Comparison of ENCODE assay signal across 21 cellular contexts in genomic region chr5:67149057-67149634, GRCh38. TPM values are rescaled to one million over a fixed set of nuclear protein-coding genes. Genes with fewer than 3 reads are reported as not detected.
DNase-seq lines count a peak whose midpoint lies in the region; ATAC-seq, FAIRE-seq and TF ChIP-seq lines count a peak whose summit lies in the region.
"Had no signal": no experiment of that assay in that cellular context is flagged by ENCODE, and none has a peak within 500 bp of the region (broad histone marks: within the 10 kb centered on the region; RNA-seq: fewer than 3 reads in every experiment).

No MANE protein-coding gene starts in this region.

- 91% methylated on average over 11 of the region's 11 CpGs for WGBS in SK-N-SH (ENCODE audit: low lambda C conversion rate)

- DNase-seq in HFFc6, result no peak
- DNase-seq in left ventricle myocardium superior, result no peak
- no peak for DNase-seq in activated effector memory CD4-positive, alpha-beta T cell treated with anti-CD3 and anti-CD28 coated beads, Interleukin-2, amount 50 U/mL, for 16 hours
- DNase-seq in D721Med (ENCODE audit: insufficient read length, low spot score), result no peak
- no peak for DNase-seq in SK-N-SH
- DNase-seq: activated CD4-positive, alpha-beta T cell treated with anti-CD3 and anti-CD28 coated beads, Interleukin-2, amount 10 ng/mL, durations not matched to agents 7 days and 5 days; activated CD8-positive, alpha-beta memory T cell treated with anti-CD3 and anti-CD28 coated beads, Interleukin-2, amount 10 ng/mL, durations not matched to agents 7 days and 5 days; DND-41; gastrocnemius medialis; H9; NCI-H2081; NCI-H345; NCI-H748 treated with DMSO at 0.1 percent for 48 hours; nephron progenitor cell; pancreas; WERI-Rb-1 had no signal

- peaks cover 45% of the 10 kb centered on the region for H3K4me1 ChIP-seq in endocrine pancreas (ENCODE audit: control insufficient read depth, insufficient read depth, low read length)
- peaks cover 0 to 11% (median 0%) of the 10 kb centered on the region in 5 donors for H3K4me1 ChIP-seq in subcutaneous abdominal adipose tissue (ENCODE audit: control insufficient read depth in 5 of 5, insufficient read depth in 5 of 5, low read length in 5 of 5)
- H3K4me1 ChIP-seq in SK-N-SH (ENCODE audit: control insufficient read depth in 1 of 2, insufficient read depth in 2 of 2, low read depth in 1 of 2, low read length in 1 of 2), result no peaks in the 10 kb centered on the region
- H3K4me1 ChIP-seq: pancreas had no signal

- H3K27me3 Mint-ChIP-seq in HFFc6 (ENCODE audit: insufficient read depth), result no peaks in the 10 kb centered on the region; the same call in 1 of the 2 replicates
- H3K27me3 Mint-ChIP-seq: activated CD4-positive, alpha-beta T cell treated with anti-CD3 and anti-CD28 coated beads, Interleukin-2, amount 10 ng/mL, durations not matched to agents 7 days and 5 days; activated CD8-positive, alpha-beta memory T cell treated with anti-CD3 and anti-CD28 coated beads, Interleukin-2, amount 10 ng/mL, durations not matched to agents 7 days and 5 days; activated naive CD4-positive, alpha-beta T cell treated with anti-CD3 and anti-CD28 coated beads, Interleukin-2, amount 50 U/mL, for 24 hours; central memory CD8-positive, alpha-beta T cell had no signal

- FAIRE-seq in D721Med (lab: Jason Lieb, UNC), result no peak
- FAIRE-seq: GM12878, pancreas had no signal

- H2AFZ ChIP-seq in SK-N-SH (ENCODE audit: low read depth), result no peak overlapping the region

- POLR2A ChIA-PET in SK-N-SH (lab: Yijun Ruan, JAX), result no interaction called here

- H4K20me1 ChIP-seq in SK-N-SH (ENCODE audit: insufficient read depth), result no peaks in the 10 kb centered on the region

- TF ChIP-seq CTCF in HFFc6 (IDR thresholded peaks at IDR 0.05) (no peak), D721Med (IDR thresholded peaks at IDR 0.05; ENCODE audit: insufficient read depth, missing control alignments) (no peak), SK-N-SH (IDR thresholded peaks at IDR 0.05) (no peak)

- H3K27ac Mint-ChIP-seq in HFFc6, result no peak overlapping the region
- H3K27ac Mint-ChIP-seq: activated CD4-positive, alpha-beta T cell treated with anti-CD3 and anti-CD28 coated beads, Interleukin-2, amount 10 ng/mL, durations not matched to agents 7 days and 5 days; activated CD8-positive, alpha-beta memory T cell treated with anti-CD3 and anti-CD28 coated beads, Interleukin-2, amount 10 ng/mL, durations not matched to agents 7 days and 5 days; activated naive CD4-positive, alpha-beta T cell treated with anti-CD3 and anti-CD28 coated beads, Interleukin-2, amount 50 U/mL, for 24 hours; nephron progenitor cell had no signal

- no peak overlapping the region for H3K4me2 ChIP-seq in SK-N-SH

- H3K9me3 ChIP-seq in endocrine pancreas (ENCODE audit: control insufficient read depth, low read length), result no peaks in the 10 kb centered on the region
- H3K9me3 ChIP-seq in subcutaneous abdominal adipose tissue (ENCODE audit: control insufficient read depth in 5 of 5, low read length in 5 of 5), result no peaks in the 10 kb centered on the region
- no peaks in the 10 kb centered on the region for H3K9me3 ChIP-seq in SK-N-SH
- H3K9me3 ChIP-seq: gastrocnemius medialis, pancreas had no signal

- no peaks in the 10 kb centered on the region for H3K79me2 ChIP-seq in SK-N-SH (ENCODE audit: insufficient read depth)

- H3K4me1 Mint-ChIP-seq in HFFc6 (ENCODE audit: low read depth), result peaks cover 17% of the 10 kb centered on the region
- H3K4me1 Mint-ChIP-seq: activated naive CD4-positive, alpha-beta T cell treated with anti-CD3 and anti-CD28 coated beads, Interleukin-2, amount 50 U/mL, for 24 hours; central memory CD8-positive, alpha-beta T cell had no signal

- intact Hi-C loops in left ventricle myocardium superior (cut with micrococcal nuclease), result no loop called here

- no peaks in the 10 kb centered on the region for H3K36me3 Mint-ChIP-seq in HFFc6 (ENCODE audit: low read depth)

- no peaks in the 10 kb centered on the region for H3F3A ChIP-seq in SK-N-SH (replicated peaks; ENCODE audit: insufficient read depth)

- CTCF ChIA-PET in SK-N-SH (lab: Yijun Ruan, JAX), result interaction anchor here (0.6 to 3.9 kb wide), 41 partner anchors 10 to 843 kb away, joined by 3 to 52 read pairs (median 5); no protein-coding TSS in a partner anchor

- no peak overlapping the region for H3K27ac ChIP-seq in subcutaneous abdominal adipose tissue (ENCODE audit: low read depth, low read length)
- no peak overlapping the region for H3K27ac ChIP-seq in SK-N-SH (ENCODE audit: low read depth in 2 of 2, low read length in 1 of 2)
- H3K27ac ChIP-seq: pancreas, WERI-Rb-1 had no signal

- no peak for TF ChIP-seq RAD21 in SK-N-SH (IDR thresholded peaks at IDR 0.05; ENCODE audit: low read length)

- no peak for TF ChIP-seq EP300 in SK-N-SH (IDR thresholded peaks at IDR 0.05; ENCODE audit: borderline replicate concordance in 1 of 2, low read depth in 1 of 2, low read length in 1 of 2)

- no peaks in the 10 kb centered on the region for H3K9me2 ChIP-seq in SK-N-SH

- H3K9ac ChIP-seq in endocrine pancreas (ENCODE audit: control insufficient read depth, insufficient read depth, low read length) (no peak overlapping the region), subcutaneous abdominal adipose tissue (ENCODE audit: low read length in 5 of 5) (peak overlapping the region in 3 of 5 donors; percentile 8 to 31 (median 24)), SK-N-SH (no peak overlapping the region)

- peaks cover 5% of the 10 kb centered on the region for H3K36me3 ChIP-seq in endocrine pancreas (ENCODE audit: control insufficient read depth, insufficient read depth, low read length)
- peaks cover 49 to 69% (median 58%) of the 10 kb centered on the region in 5 donors for H3K36me3 ChIP-seq in subcutaneous abdominal adipose tissue (ENCODE audit: control insufficient read depth in 5 of 5, insufficient read depth in 5 of 5, low read length in 5 of 5)
- H3K36me3 ChIP-seq in SK-N-SH (replicated peaks in 1 of 2; ENCODE audit: control insufficient read depth in 1 of 2, insufficient read depth in 2 of 2, low read length in 1 of 2), result peaks cover 5 to 32% of the 10 kb centered on the region in 2 experiments
- H3K36me3 ChIP-seq: WERI-Rb-1 had no signal

- H3K4me3 Mint-ChIP-seq in HFFc6, result peak overlapping the region; percentile 83; the same call in 1 of the 2 replicates
- H3K4me3 Mint-ChIP-seq: activated CD4-positive, alpha-beta T cell treated with anti-CD3 and anti-CD28 coated beads, Interleukin-2, amount 10 ng/mL, durations not matched to agents 7 days and 5 days; activated CD8-positive, alpha-beta memory T cell treated with anti-CD3 and anti-CD28 coated beads, Interleukin-2, amount 10 ng/mL, durations not matched to agents 7 days and 5 days; activated naive CD4-positive, alpha-beta T cell treated with anti-CD3 and anti-CD28 coated beads, Interleukin-2, amount 50 U/mL, for 24 hours; central memory CD8-positive, alpha-beta T cell; H9; nephron progenitor cell had no signal

- no peaks in the 10 kb centered on the region for H3K9me3 Mint-ChIP-seq in HFFc6
- H3K9me3 Mint-ChIP-seq: activated CD4-positive, alpha-beta T cell treated with anti-CD3 and anti-CD28 coated beads, Interleukin-2, amount 10 ng/mL, durations not matched to agents 7 days and 5 days; activated naive CD4-positive, alpha-beta T cell treated with anti-CD3 and anti-CD28 coated beads, Interleukin-2, amount 50 U/mL, for 24 hours; central memory CD8-positive, alpha-beta T cell; H9; nephron progenitor cell had no signal

- H3K4me3 ChIP-seq in endocrine pancreas (ENCODE audit: control insufficient read depth, insufficient read depth, low read length) (peak overlapping the region; percentile 40), subcutaneous abdominal adipose tissue (ENCODE audit: low read depth in 1 of 5, low read length in 5 of 5) (peak overlapping the region; percentile 9 to 33 (median 18)), SK-N-SH (ENCODE audit: low read depth in 2 of 2, low read length in 1 of 2) (no peak overlapping the region)
- H3K4me3 ChIP-seq: GM12878, pancreas had no signal

- no peaks in the 10 kb centered on the region for H3K27me3 ChIP-seq in endocrine pancreas (ENCODE audit: control insufficient read depth, insufficient read depth, low read length)
- no peaks in the 10 kb centered on the region for H3K27me3 ChIP-seq in subcutaneous abdominal adipose tissue (ENCODE audit: control insufficient read depth in 5 of 5, insufficient read depth in 4 of 5, low read length in 5 of 5)
- no peaks in the 10 kb centered on the region for H3K27me3 ChIP-seq in SK-N-SH (ENCODE audit: insufficient read depth)
- H3K27me3 ChIP-seq: gastrocnemius medialis, pancreas had no signal

- peak; percentile 49 for ATAC-seq in left ventricle myocardium superior
- ATAC-seq: activated CD8-positive, alpha-beta memory T cell treated with anti-CD3 and anti-CD28 coated beads, Interleukin-2, amount 10 ng/mL, durations not matched to agents 7 days and 5 days; gastrocnemius medialis; GM12878 had no signal

TF ChIP-seq in SK-N-SH, 30 proteins besides CTCF, POLR2A, EP300 and RAD21:
- TF ChIP-seq ELF1 (IDR thresholded peaks at IDR 0.05), result no peak
- TF ChIP-seq SMC3 (IDR thresholded peaks at IDR 0.05; ENCODE audit: low read depth, low read length), result no peak
- TF ChIP-seq POLR2AphosphoS5 (IDR thresholded peaks at IDR 0.05; ENCODE audit: low read depth, low read length), result no peak
- no peak for TF ChIP-seq GABPA (IDR thresholded peaks at IDR 0.05; ENCODE audit: low read depth)
TF ChIP-seq in SK-N-SH: peak in this region for 0.

RNA-seq across cellular contexts. Expression of gene CD180, which starts 47.5 kb away (rescaled TPM):
- not detected for total RNA-seq in HFFc6 (2021; fragmentation: NEBNext Ultra II Directional; extraction: Animal tissue kit (Norgen Biotek cat#: 25700))
- total RNA-seq in left ventricle myocardium superior, result 0.64 TPM
- polyA plus RNA-seq in SK-N-SH (2012; rRNA removed), result 0.02 TPM in 2 replicates
- polyA plus RNA-seq in SK-N-SH (2012; cell fraction: cytosol; rRNA removed), result 0.01 and 0.03 TPM in 2 replicates
- polyA plus RNA-seq in SK-N-SH (2012; cell fraction: nucleus; rRNA removed), result 0.01 TPM in 2 replicates
- total RNA-seq: H9 had no signal

Comparison
In these comparisons a context has a peak if more than half of its experiments do, and no peak if none do; other contexts are left out.
1. H3K4me3 ChIP-seq: peak in endocrine pancreas (single experiment) and subcutaneous abdominal adipose tissue (5 of 5); none in SK-N-SH (0 of 2).
2. H3K9ac ChIP-seq: peak in subcutaneous abdominal adipose tissue (3 of 5); none in endocrine pancreas (single experiment) and SK-N-SH (single experiment).